In the genomic region with DNA sequence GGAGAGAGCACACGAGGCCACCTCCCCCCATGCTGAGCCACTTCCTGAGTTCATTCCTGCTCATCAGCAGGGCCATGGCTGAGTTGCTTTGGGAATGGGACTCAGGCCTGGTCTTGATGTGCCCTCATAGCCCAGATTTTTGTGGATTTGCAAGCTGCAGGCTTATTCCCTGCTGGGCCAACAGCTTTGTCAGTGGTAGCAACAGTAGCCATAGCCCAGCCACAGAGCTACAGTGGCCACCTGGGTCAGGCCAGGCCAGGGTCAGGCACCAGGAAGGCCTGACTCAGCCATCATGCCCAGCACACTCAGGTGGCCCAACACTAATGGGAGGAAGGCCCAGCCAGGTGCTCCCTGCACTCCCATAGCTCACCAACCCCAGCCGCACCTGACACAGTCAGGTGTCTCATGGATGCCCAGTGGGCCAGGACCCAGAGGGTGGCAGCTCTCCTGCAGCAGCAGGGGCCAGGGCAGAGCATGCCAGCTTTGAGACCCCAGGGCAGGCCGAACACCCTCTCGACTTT, we compare ENCODE assay signal across 14 cellular contexts. TPM values are rescaled to one million over a fixed set of nuclear protein-coding genes. Genes with fewer than 3 reads are reported as not detected.
DNase-seq lines count a peak whose midpoint lies in the region; TF ChIP-seq lines count a peak whose summit lies in the region.
"Had no signal": no experiment of that assay in that cellular context is flagged by ENCODE, and none has a peak within 500 bp of the region (broad histone marks: within the 10 kb centered on the region; RNA-seq: fewer than 3 reads in every experiment).

No MANE protein-coding gene starts in this region.

- peaks cover 2 to 12% (median 6%) of the 10 kb centered on the region in 4 donors for H3K4me1 ChIP-seq in esophagus muscularis mucosa
- H3K4me1 ChIP-seq: Peyer's patch had no signal

- DNase-seq in H7 = peak; percentile 70
- peak; percentile 66 for DNase-seq in astrocyte of the spinal cord (ENCODE audit: low read depth, low spot score)
- DNase-seq in kidney tubule cell (ENCODE audit: low spot score) = peak; percentile 74
- no peak for DNase-seq in type B pancreatic cell (ENCODE audit: extremely low spot score, unreplicated experiment)
- no peak for DNase-seq in esophagus muscularis mucosa (ENCODE audit: extremely low spot score)
- DNase-seq in C1 segment of cervical spinal cord (lab: John Stamatoyannopoulos, UW) = no peak
- no peak for DNase-seq in Kasumi-1 (lab: John Stamatoyannopoulos, UW)
- DNase-seq in head of caudate nucleus = no peak
- DNase-seq: activated B cell treated with CpG ODN at 0.5 μM for 24 hours, hippocampal formation, NCI-H2029 had no signal

- H3K4me3 ChIP-seq in H7 (ENCODE audit: insufficient read depth, low read depth, low read length) (no peak overlapping the region), astrocyte of the spinal cord (ENCODE audit: low read depth, low read length) (no peak overlapping the region), esophagus muscularis mucosa (no peak overlapping the region)
- H3K4me3 ChIP-seq: Peyer's patch had no signal

- no peak for TF ChIP-seq CTCF in astrocyte of the spinal cord (IDR thresholded peaks at IDR 0.05; ENCODE audit: low read depth, low read length)
- no peak for TF ChIP-seq CTCF in type B pancreatic cell (conservative IDR thresholded peaks at IDR 0.05)
- no peak for TF ChIP-seq CTCF in esophagus muscularis mucosa (IDR thresholded peaks at IDR 0.05)

- intact Hi-C loops in esophagus muscularis mucosa (cut with DNase I) = no loop called here
- intact Hi-C loops in head of caudate nucleus (cut with DNase I) = no loop called here

- WGBS in esophagus muscularis mucosa = 100% methylated on average over 1 of the region's 4 CpGs

- TF ChIP-seq POLR2A in esophagus muscularis mucosa (IDR thresholded peaks at IDR 0.05; ENCODE audit: low read depth) = no peak

- peaks cover 11% of the 10 kb centered on the region for H3K36me3 Mint-ChIP-seq in type B pancreatic cell
- H3K36me3 Mint-ChIP-seq: naive thymus-derived CD4-positive, alpha-beta T cell had no signal

- no peaks in the 10 kb centered on the region for H3K27me3 Mint-ChIP-seq in type B pancreatic cell
- H3K27me3 Mint-ChIP-seq: naive thymus-derived CD4-positive, alpha-beta T cell had no signal

- H3K27ac Mint-ChIP-seq in type B pancreatic cell = peak overlapping the region; percentile 71
- H3K27ac Mint-ChIP-seq: activated B cell treated with CpG ODN at 0.5 μM for 24 hours; activated T-helper 1 cell treated with anti-CD3 and anti-CD28 coated beads, Interleukin-12 subunit alpha, Interleukin-12 subunit beta, Interleukin-2, Interleukin-4 antibody, amounts not matched to agents 30 ng/mL and 10 ng/mL and 1 ng/mL, durations not matched to agents 14 hours and 24 hours and 36 hours had no signal

- no peaks in the 10 kb centered on the region for H3K9me3 Mint-ChIP-seq in type B pancreatic cell
- H3K9me3 Mint-ChIP-seq: activated B cell treated with CpG ODN at 0.5 μM for 24 hours; activated T-helper 1 cell treated with anti-CD3 and anti-CD28 coated beads, Interleukin-12 subunit alpha, Interleukin-12 subunit beta, Interleukin-2, Interleukin-4 antibody, amounts not matched to agents 30 ng/mL and 10 ng/mL and 1 ng/mL, durations not matched to agents 14 hours and 24 hours and 36 hours; naive thymus-derived CD4-positive, alpha-beta T cell had no signal

- H3K27me3 ChIP-seq in H7 (ENCODE audit: control insufficient read depth, insufficient read depth, low read length) (no peaks in the 10 kb centered on the region), esophagus muscularis mucosa (no peaks in the 10 kb centered on the region)
- H3K27me3 ChIP-seq: Peyer's patch had no signal

- H3K36me3 ChIP-seq in H7 (replicated peaks; ENCODE audit: control insufficient read depth, insufficient read depth, low read length) = peaks cover 13% of the 10 kb centered on the region
- H3K36me3 ChIP-seq in esophagus muscularis mucosa = peaks cover 12 to 47% (median 26%) of the 10 kb centered on the region in 4 donors

- peaks cover 44% of the 10 kb centered on the region for H3K4me1 Mint-ChIP-seq in type B pancreatic cell (ENCODE audit: unreplicated experiment)

- no peak overlapping the region for H3K27ac ChIP-seq in esophagus muscularis mucosa (replicated peaks in 1 of 4)
- H3K27ac ChIP-seq: Peyer's patch had no signal

- in situ Hi-C loops in astrocyte of the spinal cord (cut with HindIII; ENCODE audit: low sequenced_read_pairs) = no loop called here

- H3K9me3 ChIP-seq in esophagus muscularis mucosa = no peaks in the 10 kb centered on the region
- H3K9me3 ChIP-seq: Peyer's patch had no signal

- TF ChIP-seq EP300 in esophagus muscularis mucosa (IDR thresholded peaks at IDR 0.05) = no peak

- H3K4me3 Mint-ChIP-seq in type B pancreatic cell = no peak overlapping the region
- H3K4me3 Mint-ChIP-seq: activated B cell treated with CpG ODN at 0.5 μM for 24 hours; activated T-helper 1 cell treated with anti-CD3 and anti-CD28 coated beads, Interleukin-12 subunit alpha, Interleukin-12 subunit beta, Interleukin-2, Interleukin-4 antibody, amounts not matched to agents 30 ng/mL and 10 ng/mL and 1 ng/mL, durations not matched to agents 14 hours and 24 hours and 36 hours had no signal

RNA-seq across cellular contexts. Expression of a gene that starts 33.4 kb away (rescaled TPM):
- 43.3 and 63.5 TPM in 2 replicates for total RNA-seq in H7 (2014; rRNA removed; shearing (Covaris generic))
- total RNA-seq in type B pancreatic cell (ENCODE audit: low replicate concordance) = 40.3 and 77.9 TPM in 2 replicates
- total RNA-seq in esophagus muscularis mucosa = 10 to 100 TPM in 2 of 4 donors, 1 to 10 TPM in 2; 5.8 to 15.7 (median 11.3) TPM
- total RNA-seq: activated B cell treated with CpG ODN at 0.5 μM for 24 hours; activated T-helper 1 cell treated with anti-CD3 and anti-CD28 coated beads, Interleukin-12 subunit alpha, Interleukin-12 subunit beta, Interleukin-2, Interleukin-4 antibody, amounts not matched to agents 30 ng/mL and 10 ng/mL and 1 ng/mL, durations not matched to agents 14 hours and 24 hours and 36 hours had no signal

RNA-seq across cellular contexts. Expression of a gene that starts 49.0 kb away (rescaled TPM):
- total RNA-seq in H7 (2014; rRNA removed; shearing (Covaris generic)) = 0.26 and 0.45 TPM in 2 replicates
- total RNA-seq in type B pancreatic cell (ENCODE audit: low replicate concordance) (1.4 and 3.1 TPM in 2 replicates), esophagus muscularis mucosa (under 1 TPM in 2 of 4 donors, not detected in 2; 0.33 to 0.39 TPM)
- total RNA-seq: activated B cell treated with CpG ODN at 0.5 μM for 24 hours had no signal

Comparison
In these comparisons a context has a peak if more than half of its experiments do, and no peak if none do; other contexts are left out.
1. DNase-seq: peak in H7 (single experiment), astrocyte of the spinal cord (single experiment) and kidney tubule cell (single experiment); none in type B pancreatic cell (single experiment), esophagus muscularis mucosa (single experiment), C1 segment of cervical spinal cord (0 of 14), Kasumi-1 (0 of 2) and head of caudate nucleus (0 of 42).